ENCODE assay signal across 1 cellular context in genomic region chr2:8625399-8626283, GRCh38.
A peak's percentile ranks its signal among the peaks of the same experiment; 100 is the strongest.
TF ChIP-seq lines count a peak whose summit lies in the region.

No MANE protein-coding gene starts in this region.

TF ChIP-seq in HepG2, 621 proteins besides CTCF, POLR2A, EP300 and RAD21 (continued from another document and continues in another):
- TF ChIP-seq SRSF9 (IDR thresholded peaks at IDR 0.05; ENCODE audit: borderline replicate concordance, insufficient read depth, low read depth, low read length, poor library complexity, severe bottlenecking) = no peak
- TF ChIP-seq TRIM24 (CRISPR knock-in tag; IDR thresholded peaks at IDR 0.05) = no peak
- TF ChIP-seq IKZF1 (IDR thresholded peaks at IDR 0.05) = no peak
- no peak; the same call in 1 of the 2 replicates for TF ChIP-seq ISX (CRISPR knock-in tag; conservative IDR thresholded peaks at IDR 0.05)
- no peak for TF ChIP-seq NFE2L1 (CRISPR knock-in tag; IDR thresholded peaks at IDR 0.05; ENCODE audit: borderline replicate concordance)
- TF ChIP-seq ZNF460 (CRISPR knock-in tag; IDR thresholded peaks at IDR 0.05; ENCODE audit: borderline replicate concordance) = no peak
- TF ChIP-seq CSRNP1 (CRISPR knock-in tag; IDR thresholded peaks at IDR 0.05) = peak; percentile 80
- TF ChIP-seq ZNF431 (CRISPR knock-in tag; IDR thresholded peaks at IDR 0.05; ENCODE audit: borderline replicate concordance, low read depth) = peak; percentile 95
- TF ChIP-seq SNRNP70 (IDR thresholded peaks at IDR 0.05; ENCODE audit: low read depth, low read length) = no peak
- peak; percentile 98 for TF ChIP-seq RXRA (CRISPR knock-in tag; IDR thresholded peaks at IDR 0.05)
- no peak for TF ChIP-seq NFE2L2 (IDR thresholded peaks at IDR 0.05; ENCODE audit: low read length)
- TF ChIP-seq HNRNPUL1 (IDR thresholded peaks at IDR 0.05; ENCODE audit: low read depth, low read length) = no peak
- TF ChIP-seq ZNF737 (CRISPR knock-in tag; IDR thresholded peaks at IDR 0.05; ENCODE audit: borderline replicate concordance) = no peak
- TF ChIP-seq PITX1 (CRISPR knock-in tag; IDR thresholded peaks at IDR 0.05) = peak; percentile 82
- TF ChIP-seq JDP2 (CRISPR knock-in tag; IDR thresholded peaks at IDR 0.05; ENCODE audit: borderline replicate concordance) = no peak; the same call in 1 of the 2 replicates
- no peak; the same call in 1 of the 2 replicates for TF ChIP-seq TIGD3 (CRISPR knock-in tag; IDR thresholded peaks at IDR 0.05; ENCODE audit: borderline replicate concordance)
- TF ChIP-seq NCOA2 (CRISPR knock-in tag; IDR thresholded peaks at IDR 0.05) = peak; percentile 93
- TF ChIP-seq ZNF138 (CRISPR knock-in tag; IDR thresholded peaks at IDR 0.05; ENCODE audit: low read depth) = 0 out of 2 replicates have a peak, but pooled peaks have one; percentile 77
- peak; percentile 69 for TF ChIP-seq ARID3A (IDR thresholded peaks at IDR 0.05; ENCODE audit: low read depth, low read length)
- peak; percentile 28; the same call in 1 of the 2 replicates for TF ChIP-seq AKAP8 (CRISPR knock-in tag; IDR thresholded peaks at IDR 0.05)
- TF ChIP-seq ZNF441 (CRISPR knock-in tag; IDR thresholded peaks at IDR 0.05; ENCODE audit: borderline replicate concordance) = peak; percentile 80
- no peak for TF ChIP-seq ZNF569 (CRISPR knock-in tag; IDR thresholded peaks at IDR 0.05; ENCODE audit: borderline replicate concordance)
- no peak for TF ChIP-seq ZNF10 (CRISPR knock-in tag; IDR thresholded peaks at IDR 0.05; ENCODE audit: borderline replicate concordance, low read depth)
- peak; percentile 94 for TF ChIP-seq MYC (CRISPR knock-in tag; IDR thresholded peaks at IDR 0.05; ENCODE audit: borderline replicate concordance)
- TF ChIP-seq SIX4 (CRISPR knock-in tag; IDR thresholded peaks at IDR 0.05) = peak; percentile 69; the same call in 1 of the 2 replicates
- no peak for TF ChIP-seq ZFAT (CRISPR knock-in tag; conservative IDR thresholded peaks at IDR 0.05)
- TF ChIP-seq ZNF558 (CRISPR knock-in tag; IDR thresholded peaks at IDR 0.05; ENCODE audit: borderline replicate concordance) = peak; percentile 21; the same call in 1 of the 2 replicates
- peak; percentile 46; the same call in 1 of the 2 replicates for TF ChIP-seq ZNF574 (CRISPR knock-in tag; IDR thresholded peaks at IDR 0.05)
- TF ChIP-seq ZNF563 (CRISPR knock-in tag; IDR thresholded peaks at IDR 0.05) = peak; percentile 92
- TF ChIP-seq ZBTB7A (CRISPR knock-in tag; IDR thresholded peaks at IDR 0.05) = peak; percentile 83
- peak; percentile 92 for TF ChIP-seq DRAP1 (CRISPR knock-in tag; IDR thresholded peaks at IDR 0.05)
- TF ChIP-seq SRSF1 (optimal IDR thresholded peaks at IDR 0.05; ENCODE audit: low read depth, low read length) = no peak
- TF ChIP-seq ZSCAN20 (CRISPR knock-in tag; IDR thresholded peaks at IDR 0.05; ENCODE audit: borderline replicate concordance) = no peak
- TF ChIP-seq HOXA7 (CRISPR knock-in tag; IDR thresholded peaks at IDR 0.05) = no peak
- peak; percentile 70 for TF ChIP-seq TCF7 (IDR thresholded peaks at IDR 0.05; ENCODE audit: low read depth)
- no peak for TF ChIP-seq NONO (IDR thresholded peaks at IDR 0.05)
- TF ChIP-seq NONO (CRISPR knock-in tag; conservative IDR thresholded peaks at IDR 0.05) = peak; percentile 63
- peak; percentile 81; the same call in 1 of the 2 replicates for TF ChIP-seq THAP7 (CRISPR knock-in tag; IDR thresholded peaks at IDR 0.05)
- no peak for TF ChIP-seq PBX2 (CRISPR knock-in tag; IDR thresholded peaks at IDR 0.05)
- TF ChIP-seq DBP (CRISPR knock-in tag; IDR thresholded peaks at IDR 0.05; ENCODE audit: not compliant biosample characterization) = no peak
- TF ChIP-seq MEIS1 (CRISPR knock-in tag; IDR thresholded peaks at IDR 0.05; ENCODE audit: borderline replicate concordance) = no peak
- no peak for TF ChIP-seq ZBTB40 (IDR thresholded peaks at IDR 0.05)
- peak; percentile 93 for TF ChIP-seq ZBTB40 (CRISPR knock-in tag; IDR thresholded peaks at IDR 0.05)
- TF ChIP-seq SOX13 (IDR thresholded peaks at IDR 0.05) = peak; percentile 80
- TF ChIP-seq SOX13 (CRISPR knock-in tag; conservative IDR thresholded peaks at IDR 0.05 in 1 of 2, IDR thresholded peaks at IDR 0.05 in 1 of 2) = peak in 1 of 2 experiments; percentile 86; a peak in 2 of 4 replicates
